In genomic region chr15:23064156-23064555, GRCh38 we compare ENCODE assay signal across 2 cellular contexts.
TF ChIP-seq lines count a peak whose summit lies in the region.

No MANE protein-coding gene starts in this region.

TF ChIP-seq in GM23338, 12 proteins besides CTCF, POLR2A, EP300 and RAD21 (continued from another document):
- no peak for TF ChIP-seq ZNF462 (CRISPR knock-in tag; IDR thresholded peaks at IDR 0.05)
- TF ChIP-seq POLR2AphosphoS5 (IDR thresholded peaks at IDR 0.05; ENCODE audit: low read depth): no peak
- no peak for TF ChIP-seq REST (IDR thresholded peaks at IDR 0.05; ENCODE audit: unreplicated experiment)
- no peak for TF ChIP-seq ZNF114 (CRISPR knock-in tag; IDR thresholded peaks at IDR 0.05)
- no peak for TF ChIP-seq EZH2phosphoT487 (IDR thresholded peaks at IDR 0.05; ENCODE audit: unreplicated experiment)
- TF ChIP-seq NANOG (IDR thresholded peaks at IDR 0.05; ENCODE audit: borderline replicate concordance): no peak
- no peak for TF ChIP-seq ZNF331 (CRISPR knock-in tag; IDR thresholded peaks at IDR 0.05; ENCODE audit: low read depth)
- TF ChIP-seq JUNB (IDR thresholded peaks at IDR 0.05; ENCODE audit: unreplicated experiment): no peak
- no peak for TF ChIP-seq ETS1 (IDR thresholded peaks at IDR 0.05)
- no peak for TF ChIP-seq STAT1 (IDR thresholded peaks at IDR 0.05; ENCODE audit: unreplicated experiment)

TF ChIP-seq in SK-N-SH treated with all-trans-retinoic acid at 6 μM for 48 hours, 23 proteins besides CTCF, POLR2A, EP300 and RAD21 (continued from another document):
- TF ChIP-seq TSHZ2 (CRISPR knock-in tag; IDR thresholded peaks at IDR 0.05): no peak
- TF ChIP-seq ZNF8 (CRISPR knock-in tag; IDR thresholded peaks at IDR 0.05): no peak
- TF ChIP-seq ARNTL (CRISPR knock-in tag; IDR thresholded peaks at IDR 0.05; ENCODE audit: borderline replicate concordance, low read depth): no peak
